Comparison of ENCODE assay signal across 14 cellular contexts in genomic region chr10:43299579-43299978, GRCh38. TPM values are rescaled to one million over a fixed set of nuclear protein-coding genes. Genes with fewer than 3 reads are reported as not detected.
DNase-seq lines count a peak whose midpoint lies in the region; ATAC-seq and TF ChIP-seq lines count a peak whose summit lies in the region.
"Had no signal": no experiment of that assay in that cellular context is flagged by ENCODE, and none has a peak within 500 bp of the region (broad histone marks: within the 10 kb centered on the region; RNA-seq: fewer than 3 reads in every experiment).

No MANE protein-coding gene starts in this region.

- no peak overlapping the region for H3K4me2 ChIP-seq in neuronal stem cell (ENCODE audit: insufficient read depth, low read length, poor library complexity, severe bottlenecking)

- H3K23ac ChIP-seq in neuronal stem cell (ENCODE audit: low read depth, low read length, poor library complexity): no peak overlapping the region

- no CpG with 5 or more reads among the region's 7 CpGs for WGBS in neuronal stem cell (ENCODE audit: extremely low coverage in 2 of 2, insufficient read length in 2 of 2, insufficient replicate concordance in 1 of 2), 2 donors

- H2BK120ac ChIP-seq in neuronal stem cell (ENCODE audit: low read depth, low read length): no peak overlapping the region

- H2AK5ac ChIP-seq in neuronal stem cell (ENCODE audit: low read depth, low read length): no peak overlapping the region

- no peak overlapping the region for H3K27ac ChIP-seq in CD8-positive, alpha-beta T cell (ENCODE audit: low read depth, low read length)
- no peak overlapping the region for H3K27ac ChIP-seq in neuronal stem cell (replicated peaks; ENCODE audit: low read length)

- H3K36me3 ChIP-seq in CD8-positive, alpha-beta T cell (ENCODE audit: insufficient read depth, low read length): no peaks in the 10 kb centered on the region
- no peaks in the 10 kb centered on the region for H3K36me3 ChIP-seq in neuronal stem cell (replicated peaks in 1 of 2; ENCODE audit: control insufficient read depth in 2 of 2, insufficient read depth in 2 of 2, low read length in 2 of 2)

- H3K4me3 Mint-ChIP-seq in CD8-positive, alpha-beta T cell: no peak overlapping the region
- H3K4me3 Mint-ChIP-seq: stimulated activated naive B cell treated with anti-CD40 and anti-IgM and Interleukin-4, amounts not matched to agents 10 μg/mL and 1 μg/mL and 100 μg/mL, for 72 hours had no signal

- H3K4me1 ChIP-seq in CD8-positive, alpha-beta T cell (ENCODE audit: insufficient read depth, low read length): peaks cover 34% of the 10 kb centered on the region
- H3K4me1 ChIP-seq in neuronal stem cell (ENCODE audit: control insufficient read depth in 2 of 2, insufficient read depth in 1 of 2, low read depth in 1 of 2, low read length in 2 of 2): peaks cover 0 to 2% of the 10 kb centered on the region in 2 donors

- no peak for TF ChIP-seq CTCF in CD8-positive, alpha-beta T cell (IDR thresholded peaks at IDR 0.05)

- H4K8ac ChIP-seq in neuronal stem cell (ENCODE audit: low read depth, low read length): no peak overlapping the region

- no peak overlapping the region for H2BK15ac ChIP-seq in neuronal stem cell (ENCODE audit: low read length)

- H4K91ac ChIP-seq in neuronal stem cell (ENCODE audit: low read depth, low read length, poor library complexity): no peak overlapping the region

- H3K9ac ChIP-seq in neuronal stem cell (ENCODE audit: low read depth, low read length, poor library complexity): no peak overlapping the region

- peaks cover 2% of the 10 kb centered on the region for H3K9me3 Mint-ChIP-seq in CD8-positive, alpha-beta T cell
- H3K9me3 Mint-ChIP-seq: stimulated activated naive B cell treated with anti-CD40 and anti-IgM and Interleukin-4, amounts not matched to agents 10 μg/mL and 1 μg/mL and 100 μg/mL, for 72 hours had no signal

- peak in 6 of 7 experiments; percentile 30 to 66 (median 46) for DNase-seq in CD8-positive, alpha-beta T cell
- DNase-seq in activated CD4-positive, alpha-beta T cell treated with anti-CD3 and anti-CD28 coated beads, Interleukin-2, amount 50 U/mL, for 1 hour: peak; percentile 24
- peak; percentile 33 for DNase-seq in activated naive CD4-positive, alpha-beta T cell treated with anti-CD3 and anti-CD28 coated beads, Interleukin-2, amount 50 U/mL, for 16 hours
- DNase-seq in stimulated activated CD4-positive, alpha-beta T cell treated with anti-CD3 and anti-CD28 coated beads, Interleukin-12 subunit alpha, Interleukin-12 subunit beta, amount 100 ng/mL, for 4 hours: peak; percentile 25
- DNase-seq in neuronal stem cell (ENCODE audit: low spot score): no peak
- DNase-seq in NCI-H1436 (lab: John Stamatoyannopoulos, UW): no peak
- DNase-seq: cerebellar nuclear complex; GOT3; left ventricle myocardium superior; NCI-H2171 treated with DMSO at 0.1 percent for 48 hours; stimulated activated naive B cell treated with anti-CD40 and anti-IgM and Interleukin-4, amounts not matched to agents 10 μg/mL and 1 μg/mL and 100 μg/mL, for 72 hours had no signal

- CTCF ChIA-PET in CD8-positive, alpha-beta T cell (lab: Charles Lee): interaction anchor here (1.0 to 1.5 kb wide), 3 partner anchors 10 to 48 kb away, joined by 3 to 4 read pairs (median 4); no protein-coding TSS in a partner anchor

- H3K79me1 ChIP-seq in neuronal stem cell (ENCODE audit: low read depth, low read length): no peaks in the 10 kb centered on the region

- H2AFZ ChIP-seq in neuronal stem cell (ENCODE audit: low read length): no peak overlapping the region

- H3K18ac ChIP-seq in neuronal stem cell (ENCODE audit: low read length): no peak overlapping the region

- no peaks in the 10 kb centered on the region for H3K27me3 ChIP-seq in CD8-positive, alpha-beta T cell (ENCODE audit: insufficient read depth, low read length)
- peaks cover 0 to 40% (median 0%) of the 10 kb centered on the region in 3 experiments for H3K27me3 ChIP-seq in neuronal stem cell (ENCODE audit: control insufficient read depth in 3 of 3, insufficient read depth in 3 of 3, low read depth in 1 of 3, low read length in 3 of 3)

- intact Hi-C loops in CD8-positive, alpha-beta T cell (cut with DNase I, micrococcal nuclease): loop anchor here in 1 of 2 experiments (2.0 kb wide), 1 partner anchor 17 kb away; no protein-coding TSS in a partner anchor

- no peak overlapping the region for H3K4me3 ChIP-seq in CD8-positive, alpha-beta T cell (ENCODE audit: low read depth, low read length)
- H3K4me3 ChIP-seq in neuronal stem cell (ENCODE audit: low read length in 2 of 2): no peak overlapping the region
- H3K4me3 ChIP-seq: skin epidermis had no signal

- ATAC-seq in CD8-positive, alpha-beta T cell: peak; percentile 74
- ATAC-seq in HG03469 (IDR thresholded peaks at IDR 0.05; ENCODE audit: unreplicated experiment) (no peak), GM18517 (IDR thresholded peaks at IDR 0.05; ENCODE audit: unreplicated experiment) (no peak)
- ATAC-seq: left ventricle myocardium superior; stimulated activated naive B cell treated with anti-CD40 and anti-IgM and Interleukin-4, amounts not matched to agents 10 μg/mL and 1 μg/mL and 100 μg/mL, for 72 hours had no signal

- H3K27ac Mint-ChIP-seq in CD8-positive, alpha-beta T cell: peak overlapping the region; percentile 80
- H3K27ac Mint-ChIP-seq: stimulated activated naive B cell treated with anti-CD40 and anti-IgM and Interleukin-4, amounts not matched to agents 10 μg/mL and 1 μg/mL and 100 μg/mL, for 72 hours had no signal

- H3K4me1 Mint-ChIP-seq in CD8-positive, alpha-beta T cell (ENCODE audit: low read depth): peaks cover 58% of the 10 kb centered on the region

- POLR2A ChIA-PET in CD8-positive, alpha-beta T cell (lab: Charles Lee): interaction anchor here (1.3 kb wide), 1 partner anchor 12 kb away, joined by 4 read pairs; no protein-coding TSS in a partner anchor

- no peak overlapping the region for H3K4ac ChIP-seq in neuronal stem cell (ENCODE audit: low read length)

- H2BK5ac ChIP-seq in neuronal stem cell (ENCODE audit: low read length): no peak overlapping the region

- H3K36me3 Mint-ChIP-seq in CD8-positive, alpha-beta T cell: no peaks in the 10 kb centered on the region
- H3K36me3 Mint-ChIP-seq: stimulated activated naive B cell treated with anti-CD40 and anti-IgM and Interleukin-4, amounts not matched to agents 10 μg/mL and 1 μg/mL and 100 μg/mL, for 72 hours had no signal

- H3K9me3 ChIP-seq in CD8-positive, alpha-beta T cell (ENCODE audit: low read length): no peaks in the 10 kb centered on the region
- H3K9me3 ChIP-seq in neuronal stem cell (replicated peaks in 1 of 2; ENCODE audit: control insufficient read depth in 2 of 2, insufficient read depth in 1 of 2, low read depth in 1 of 2, low read length in 2 of 2): no peaks in the 10 kb centered on the region

- H3K14ac ChIP-seq in neuronal stem cell (ENCODE audit: low read length): no peak overlapping the region

- H3K27me3 Mint-ChIP-seq in CD8-positive, alpha-beta T cell (ENCODE audit: low read depth): no peaks in the 10 kb centered on the region

- no peak overlapping the region for H2BK12ac ChIP-seq in neuronal stem cell (ENCODE audit: low read length)

RNA-seq across cellular contexts. Expression of gene RASGEF1A, which starts 32.7 kb away (rescaled TPM):
- total RNA-seq in CD8-positive, alpha-beta T cell: 1 to 10 TPM in 1 of 2 experiments, under 1 TPM in 1; 0.92 to 1.0 TPM
- polyA plus RNA-seq in neuronal stem cell (2013, experiment 1 of 2): 3.5 TPM
- 3.6 TPM for polyA plus RNA-seq in neuronal stem cell (2013, experiment 2 of 2)

Comparison
In these comparisons a context has a peak if more than half of its experiments do, and no peak if none do; other contexts are left out.
1. DNase-seq: peak in CD8-positive, alpha-beta T cell (6 of 7), activated CD4-positive, alpha-beta T cell treated with anti-CD3 and anti-CD28 coated beads, Interleukin-2, amount 50 U/mL, for 1 hour (single experiment), activated naive CD4-positive, alpha-beta T cell treated with anti-CD3 and anti-CD28 coated beads, Interleukin-2, amount 50 U/mL, for 16 hours (single experiment) and stimulated activated CD4-positive, alpha-beta T cell treated with anti-CD3 and anti-CD28 coated beads, Interleukin-12 subunit alpha, Interleukin-12 subunit beta, amount 100 ng/mL, for 4 hours (single experiment); none in neuronal stem cell (single experiment) and NCI-H1436 (single experiment).